17 cellular contexts compared by ENCODE assay signal in genomic region chr6:136728976-136729515, GRCh38.
DNase-seq lines count a peak whose midpoint lies in the region; ATAC-seq, FAIRE-seq and TF ChIP-seq lines count a peak whose summit lies in the region.
"Had no signal": no experiment of that assay in that cellular context is flagged by ENCODE, and none has a peak within 500 bp of the region (broad histone marks: within the 10 kb centered on the region; RNA-seq: fewer than 3 reads in every experiment).

No MANE protein-coding gene starts in this region.

- no peaks in the 10 kb centered on the region for H3F3A ChIP-seq in smooth muscle cell (ENCODE audit: low read depth)
- H3F3A ChIP-seq in MM.1S (ENCODE audit: insufficient read depth, low read length), result no peaks in the 10 kb centered on the region

- no peaks in the 10 kb centered on the region for H3K27me3 Mint-ChIP-seq in type B pancreatic cell
- H3K27me3 Mint-ChIP-seq: CD4-positive, alpha-beta T cell had no signal

- peaks cover 4% of the 10 kb centered on the region for H3K36me3 Mint-ChIP-seq in type B pancreatic cell

- TF ChIP-seq CTCF in fibroblast of mammary gland (conservative IDR thresholded peaks at IDR 0.05; ENCODE audit: control insufficient read depth, insufficient read depth, low read depth, low read length) (no peak), smooth muscle cell (IDR thresholded peaks at IDR 0.05; ENCODE audit: borderline replicate concordance, insufficient read depth, poor library complexity, severe bottlenecking) (no peak), MM.1S (IDR thresholded peaks at IDR 0.05; ENCODE audit: low read length) (no peak), type B pancreatic cell (conservative IDR thresholded peaks at IDR 0.05) (no peak)

- FAIRE-seq in GM19239 (lab: Jason Lieb, UNC), result peak; percentile 78

- no peaks in the 10 kb centered on the region for H3K79me2 ChIP-seq in smooth muscle cell (ENCODE audit: low read depth)
- peaks cover 22% of the 10 kb centered on the region for H3K79me2 ChIP-seq in MM.1S (ENCODE audit: low read length)

- H3K9me2 ChIP-seq in MM.1S (replicated peaks; ENCODE audit: insufficient read depth, low read length), result no peaks in the 10 kb centered on the region

- no peak overlapping the region for H3K27ac Mint-ChIP-seq in type B pancreatic cell
- H3K27ac Mint-ChIP-seq: CD4-positive, alpha-beta T cell had no signal

- H3K9me3 Mint-ChIP-seq in type B pancreatic cell, result peaks cover 5% of the 10 kb centered on the region
- H3K9me3 Mint-ChIP-seq: CD4-positive, alpha-beta T cell had no signal

- H4K20me1 ChIP-seq in smooth muscle cell (ENCODE audit: low read depth) (no peaks in the 10 kb centered on the region), MM.1S (ENCODE audit: insufficient read depth, low read length) (no peaks in the 10 kb centered on the region)

- H3K4me1 Mint-ChIP-seq in type B pancreatic cell (ENCODE audit: unreplicated experiment), result no peaks in the 10 kb centered on the region

- H3K4me3 Mint-ChIP-seq in type B pancreatic cell, result no peak overlapping the region
- H3K4me3 Mint-ChIP-seq: CD4-positive, alpha-beta T cell had no signal

- H3K4me3 ChIP-seq in fibroblast of mammary gland (ENCODE audit: control insufficient read depth, low read depth, low read length) (no peak overlapping the region), smooth muscle cell (no peak overlapping the region), MM.1S (ENCODE audit: low read length) (no peak overlapping the region)

- WGBS in smooth muscle cell (ENCODE audit: low lambda C conversion rate), result 92% methylated on average over 4 of the region's 4 CpGs

- no peaks in the 10 kb centered on the region for H3K9me3 ChIP-seq in smooth muscle cell (replicated peaks; ENCODE audit: low read depth)
- no peaks in the 10 kb centered on the region for H3K9me3 ChIP-seq in MM.1S (replicated peaks; ENCODE audit: insufficient read depth, low read length)

- peak; percentile 43 for DNase-seq in DMS53 (lab: John Stamatoyannopoulos, UW)
- no peak for DNase-seq in GM19239 (ENCODE audit: insufficient read length, low spot score)
- peak; percentile 24 to 31 for DNase-seq in SHP77 (lab: John Stamatoyannopoulos, UW)
- DNase-seq in fibroblast of mammary gland (ENCODE audit: low read depth), result peak; percentile 18
- DNase-seq in smooth muscle cell (lab: John Stamatoyannopoulos, UW; ENCODE audit: unreplicated experiment), result no peak
- DNase-seq in MM.1S, result no peak
- DNase-seq in type B pancreatic cell (ENCODE audit: extremely low spot score, unreplicated experiment), result no peak
- DNase-seq: ACHN; CD4-positive, alpha-beta T cell; DND-41; GDM1; GOT3; NCI-H1092 treated with DMSO at 0.1 percent for 48 hours; NCI-H187; NCI-H524 treated with DMSO at 0.1 percent for 48 hours had no signal

- H3K9ac ChIP-seq in smooth muscle cell (ENCODE audit: low read depth), result no peak overlapping the region
- H3K9ac ChIP-seq in MM.1S (ENCODE audit: low read length), result no peak overlapping the region
- H3K9ac ChIP-seq: KMS-11 had no signal

- H2AFZ ChIP-seq in smooth muscle cell (ENCODE audit: low read depth) (no peak overlapping the region), MM.1S (ENCODE audit: low read length) (no peak overlapping the region)

- ATAC-seq in GM21723 (IDR thresholded peaks at IDR 0.05; ENCODE audit: unreplicated experiment), result no peak

- H3K27me3 ChIP-seq in smooth muscle cell (ENCODE audit: low read depth) (peaks cover 7% of the 10 kb centered on the region), MM.1S (replicated peaks; ENCODE audit: insufficient read depth, low read length) (no peaks in the 10 kb centered on the region)

- H3K27ac ChIP-seq in smooth muscle cell (ENCODE audit: low read depth) (no peak overlapping the region), MM.1S (ENCODE audit: low read length) (no peak overlapping the region)
- H3K27ac ChIP-seq: KMS-11 had no signal

- H3K4me2 ChIP-seq in smooth muscle cell (no peak overlapping the region), MM.1S (ENCODE audit: low read depth, low read length) (no peak overlapping the region)
- H3K4me2 ChIP-seq: KMS-11 had no signal

- no peaks in the 10 kb centered on the region for H3K36me3 ChIP-seq in smooth muscle cell (ENCODE audit: low read depth)
- H3K36me3 ChIP-seq in MM.1S (replicated peaks; ENCODE audit: insufficient read depth, low read length), result no peaks in the 10 kb centered on the region

- H3K4me1 ChIP-seq in smooth muscle cell (ENCODE audit: low read depth), result no peaks in the 10 kb centered on the region
- peaks cover 9% of the 10 kb centered on the region for H3K4me1 ChIP-seq in MM.1S (ENCODE audit: low read length)

Comparison
In these comparisons a context has a peak if more than half of its experiments do, and no peak if none do; other contexts are left out.
1. DNase-seq: peak in DMS53 (single experiment), SHP77 (2 of 2) and fibroblast of mammary gland (single experiment); none in GM19239 (single experiment), smooth muscle cell (single experiment), MM.1S (single experiment) and type B pancreatic cell (single experiment).